Comparison of ENCODE assay signal across 15 cellular contexts in the genomic region with DNA sequence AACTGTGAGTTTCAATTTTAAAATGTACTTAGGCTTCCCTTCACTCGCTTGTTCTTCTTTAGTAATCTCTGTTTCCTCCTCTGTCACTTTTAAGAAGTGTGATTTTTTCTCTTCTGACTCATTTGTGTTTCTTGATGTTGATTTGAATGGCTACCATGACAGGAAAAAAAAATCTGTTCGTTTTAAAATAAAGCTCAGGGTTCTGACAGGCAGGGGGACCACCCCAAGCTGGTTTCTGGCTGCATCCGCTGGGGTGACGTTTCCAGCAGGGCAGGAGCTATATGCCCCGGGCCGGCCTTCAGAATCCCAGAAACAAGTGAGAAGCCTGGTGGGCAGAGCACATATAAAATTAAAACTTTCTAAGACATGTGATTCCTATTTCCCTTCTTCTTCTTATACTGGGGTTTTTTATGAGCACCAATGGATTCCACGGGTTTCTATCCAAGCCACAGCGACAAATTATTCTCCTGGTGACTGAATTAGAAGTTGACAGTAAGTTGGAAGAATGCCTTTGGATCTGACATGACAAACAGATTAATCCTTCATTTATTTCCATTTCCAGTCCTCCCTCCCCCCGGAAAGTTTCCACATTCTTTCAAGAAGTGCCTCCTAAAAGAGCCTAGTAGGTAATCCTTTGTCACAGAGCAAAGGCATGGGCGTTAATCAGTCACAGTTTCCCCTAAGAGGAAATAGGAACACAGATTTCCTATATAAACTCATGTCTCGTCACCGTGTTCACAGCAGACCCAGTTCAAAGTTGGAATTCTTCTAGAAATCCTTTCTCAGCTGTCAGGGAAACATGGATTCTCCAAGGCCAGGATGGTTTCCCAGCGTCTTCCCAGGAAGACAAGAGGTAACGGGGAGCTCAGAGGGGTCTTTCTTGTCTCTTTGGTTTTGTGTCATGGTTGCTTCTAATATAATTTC.
DNase-seq lines count a peak whose midpoint lies in the region; ATAC-seq and TF ChIP-seq lines count a peak whose summit lies in the region.
"Had no signal": no experiment of that assay in that cellular context is flagged by ENCODE, and none has a peak within 500 bp of the region (broad histone marks: within the 10 kb centered on the region; RNA-seq: fewer than 3 reads in every experiment).

No MANE protein-coding gene starts in this region.

- peak overlapping the region; percentile 5 for H3K27ac Mint-ChIP-seq in activated CD4-positive, alpha-beta memory T cell treated with anti-CD3 and anti-CD28 coated beads for 36 hours
- H3K27ac Mint-ChIP-seq in activated CD4-positive, alpha-beta memory T cell treated with anti-CD3 and anti-CD28 coated beads, Interleukin-2, amount 10 ng/mL, durations not matched to agents 7 days and 5 days, result no peak overlapping the region
- H3K27ac Mint-ChIP-seq in brain (peak overlapping the region in 3 of 5 experiments; percentile 4 to 77 (median 47)), type B pancreatic cell (no peak overlapping the region)
- H3K27ac Mint-ChIP-seq: GM23338 had no signal

- TF ChIP-seq EP300 in stomach (IDR thresholded peaks at IDR 0.05), result no peak

- H3K9me3 ChIP-seq in left lung (no peaks in the 10 kb centered on the region), stomach (no peaks in the 10 kb centered on the region)
- H3K9me3 ChIP-seq: testis had no signal

- no peak for ATAC-seq in left lung
- no peak for ATAC-seq in GM18909 (IDR thresholded peaks at IDR 0.05; ENCODE audit: poor library complexity, unreplicated experiment)
- ATAC-seq: GM23338 had no signal

- POLR2A ChIA-PET in activated CD4-positive, alpha-beta memory T cell treated with anti-CD3 and anti-CD28 coated beads for 36 hours (lab: Charles Lee), result interaction anchor here (1.0 kb wide), 1 partner anchor 78 kb away, joined by 5 read pairs; no protein-coding TSS in a partner anchor
- POLR2A ChIA-PET in activated CD4-positive, alpha-beta memory T cell treated with anti-CD3 and anti-CD28 coated beads, Interleukin-2, amount 10 ng/mL, durations not matched to agents 7 days and 5 days (lab: Charles Lee), result no interaction called here

- no peak for DNase-seq in activated CD4-positive, alpha-beta memory T cell treated with anti-CD3 and anti-CD28 coated beads for 36 hours
- DNase-seq in activated CD4-positive, alpha-beta memory T cell treated with anti-CD3 and anti-CD28 coated beads, Interleukin-2, amount 10 ng/mL, durations not matched to agents 7 days and 5 days, result no peak
- DNase-seq in left lung (peak in 1 of 2 donors; percentile 14), stomach (no peak), type B pancreatic cell (ENCODE audit: extremely low spot score, unreplicated experiment) (no peak), HT-29 (ENCODE audit: low spot score) (no peak)
- DNase-seq: activated T-cell treated with anti-CD3 and anti-CD28 coated beads for 4 hours, kidney glomerular epithelial cell, NCI-H1436 treated with DMSO at 0.1 percent for 48 hours, NCI-H446, testis had no signal

- no peak overlapping the region for H3K4me3 Mint-ChIP-seq in activated CD4-positive, alpha-beta memory T cell treated with anti-CD3 and anti-CD28 coated beads for 36 hours
- H3K4me3 Mint-ChIP-seq in activated CD4-positive, alpha-beta memory T cell treated with anti-CD3 and anti-CD28 coated beads, Interleukin-2, amount 10 ng/mL, durations not matched to agents 7 days and 5 days, result no peak overlapping the region
- peak overlapping the region in 1 of 5 experiments; percentile 4 for H3K4me3 Mint-ChIP-seq in brain
- no peak overlapping the region for H3K4me3 Mint-ChIP-seq in type B pancreatic cell
- H3K4me3 Mint-ChIP-seq: GM23338 had no signal

- H3K4me1 ChIP-seq in left lung (peaks cover 20 to 59% of the 10 kb centered on the region in 2 donors), stomach (peaks cover 4 to 25% (median 16%) of the 10 kb centered on the region in 4 donors)

- H3K36me3 Mint-ChIP-seq in activated CD4-positive, alpha-beta memory T cell treated with anti-CD3 and anti-CD28 coated beads for 36 hours, result no peaks in the 10 kb centered on the region
- no peaks in the 10 kb centered on the region for H3K36me3 Mint-ChIP-seq in activated CD4-positive, alpha-beta memory T cell treated with anti-CD3 and anti-CD28 coated beads, Interleukin-2, amount 10 ng/mL, durations not matched to agents 7 days and 5 days (ENCODE audit: low read depth)
- H3K36me3 Mint-ChIP-seq in brain (peaks cover 5% of the 10 kb centered on the region), type B pancreatic cell (no peaks in the 10 kb centered on the region)

- H3K27me3 ChIP-seq in left lung, result no peaks in the 10 kb centered on the region
- no peaks in the 10 kb centered on the region for H3K27me3 ChIP-seq in stomach
- H3K27me3 ChIP-seq: hepatocyte, testis had no signal

- TF ChIP-seq POLR2A in stomach (IDR thresholded peaks at IDR 0.05), result no peak

- H3K9me3 Mint-ChIP-seq in activated CD4-positive, alpha-beta memory T cell treated with anti-CD3 and anti-CD28 coated beads for 36 hours, result no peaks in the 10 kb centered on the region
- H3K9me3 Mint-ChIP-seq in activated CD4-positive, alpha-beta memory T cell treated with anti-CD3 and anti-CD28 coated beads, Interleukin-2, amount 10 ng/mL, durations not matched to agents 7 days and 5 days, result peaks cover 2% of the 10 kb centered on the region
- H3K9me3 Mint-ChIP-seq in brain (peaks cover 0 to 2% (median 0%) of the 10 kb centered on the region in 5 experiments), type B pancreatic cell (peaks cover 3% of the 10 kb centered on the region)

- peaks cover 47% of the 10 kb centered on the region for H3K4me1 Mint-ChIP-seq in activated CD4-positive, alpha-beta memory T cell treated with anti-CD3 and anti-CD28 coated beads for 36 hours (ENCODE audit: low read depth)
- H3K4me1 Mint-ChIP-seq in activated CD4-positive, alpha-beta memory T cell treated with anti-CD3 and anti-CD28 coated beads, Interleukin-2, amount 10 ng/mL, durations not matched to agents 7 days and 5 days, result peaks cover 43% of the 10 kb centered on the region
- H3K4me1 Mint-ChIP-seq in brain (peaks cover 45% of the 10 kb centered on the region), type B pancreatic cell (ENCODE audit: unreplicated experiment) (peaks cover 13% of the 10 kb centered on the region)
- H3K4me1 Mint-ChIP-seq: GM23338 had no signal

- CTCF ChIA-PET in activated CD4-positive, alpha-beta memory T cell treated with anti-CD3 and anti-CD28 coated beads for 36 hours (lab: Charles Lee), result interaction anchor here (0.8 to 1.9 kb wide), 4 partner anchors 21 to 75 kb away, joined by 3 to 7 read pairs (median 4); no protein-coding TSS in a partner anchor
- CTCF ChIA-PET in activated CD4-positive, alpha-beta memory T cell treated with anti-CD3 and anti-CD28 coated beads, Interleukin-2, amount 10 ng/mL, durations not matched to agents 7 days and 5 days (lab: Charles Lee), result interaction anchor here (1.0 kb wide), 1 partner anchor 25 kb away, joined by 4 read pairs; no protein-coding TSS in a partner anchor

- H3K4me3 ChIP-seq in left lung, result no peak overlapping the region
- H3K4me3 ChIP-seq in stomach, result no peak overlapping the region
- H3K4me3 ChIP-seq: GM23338, hepatocyte, testis had no signal

- no peak for TF ChIP-seq CTCF in brain (conservative IDR thresholded peaks at IDR 0.05)
- TF ChIP-seq CTCF in left lung (IDR thresholded peaks at IDR 0.05), result no peak
- TF ChIP-seq CTCF in stomach (IDR thresholded peaks at IDR 0.05), result no peak
- TF ChIP-seq CTCF in type B pancreatic cell (conservative IDR thresholded peaks at IDR 0.05), result no peak

- intact Hi-C loops in activated CD4-positive, alpha-beta memory T cell treated with anti-CD3 and anti-CD28 coated beads for 36 hours (cut with micrococcal nuclease), result no loop called here
- intact Hi-C loops in left lung (cut with DNase I) (no loop called here), stomach (cut with DNase I; ENCODE audit: low total_unique reads) (no loop called here)

- peaks cover 4% of the 10 kb centered on the region for H3K27me3 Mint-ChIP-seq in activated CD4-positive, alpha-beta memory T cell treated with anti-CD3 and anti-CD28 coated beads for 36 hours
- peaks cover 3% of the 10 kb centered on the region for H3K27me3 Mint-ChIP-seq in activated CD4-positive, alpha-beta memory T cell treated with anti-CD3 and anti-CD28 coated beads, Interleukin-2, amount 10 ng/mL, durations not matched to agents 7 days and 5 days
- peaks cover 18% of the 10 kb centered on the region for H3K27me3 Mint-ChIP-seq in brain
- no peaks in the 10 kb centered on the region for H3K27me3 Mint-ChIP-seq in type B pancreatic cell

- H3K27ac ChIP-seq in left lung, result peak overlapping the region; percentile 16 to 68
- H3K27ac ChIP-seq in stomach, result peak overlapping the region in 4 of 5 donors; percentile 20 to 66 (median 46)
- H3K27ac ChIP-seq: hepatocyte, testis had no signal

- H3K36me3 ChIP-seq in left lung (no peaks in the 10 kb centered on the region), stomach (no peaks in the 10 kb centered on the region)

- 75 to 85% (median 80%) methylated on average over 14 of the region's 14 CpGs for WGBS in stomach, 5 donors

Comparison
In these comparisons a context has a peak if more than half of its experiments do, and no peak if none do; other contexts are left out.
1. H3K27ac Mint-ChIP-seq: peak in activated CD4-positive, alpha-beta memory T cell treated with anti-CD3 and anti-CD28 coated beads for 36 hours (single experiment) and brain (3 of 5); none in activated CD4-positive, alpha-beta memory T cell treated with anti-CD3 and anti-CD28 coated beads, Interleukin-2, amount 10 ng/mL, durations not matched to agents 7 days and 5 days (single experiment) and type B pancreatic cell (single experiment).